ENCODE assay signal across 8 cellular contexts in genomic region chr16:28823719-28824547, GRCh38. TPM values are rescaled to one million over a fixed set of nuclear protein-coding genes. Genes with fewer than 3 reads are reported as not detected.
DNase-seq lines count a peak whose midpoint lies in the region; ATAC-seq and TF ChIP-seq lines count a peak whose summit lies in the region.

No MANE protein-coding gene starts in this region.

- DNase-seq in NCI-H2029 treated with DMSO at 0.1 percent for 48 hours (lab: John Stamatoyannopoulos, UW) (peak; percentile 92), T-helper 9 cell (peak; percentile 95), astrocyte of the cerebellum (ENCODE audit: low read depth) (peak; percentile 93), hepatocyte (ENCODE audit: low spot score) (peak; percentile 99), renal cortical epithelial cell (ENCODE audit: low read depth) (peak; percentile 86), aorta (peak; percentile 99)

- H3K4me2 ChIP-seq in hepatocyte: peak overlapping the region; percentile 85

- H4K20me1 ChIP-seq in hepatocyte (ENCODE audit: insufficient read depth, poor library complexity, severe bottlenecking): peaks cover 34% of the 10 kb centered on the region

- ATAC-seq in GM18511 (IDR thresholded peaks at IDR 0.05; ENCODE audit: unreplicated experiment) (peak; percentile 75), HG03025 (IDR thresholded peaks at IDR 0.05; ENCODE audit: low FRiP score, unreplicated experiment) (peak; percentile 46), aorta (ENCODE audit: low FRiP score) (peak; percentile 96)

- H3K36me3 ChIP-seq in hepatocyte (replicated peaks; ENCODE audit: insufficient read depth, low read depth): no peaks in the 10 kb centered on the region
- peaks cover 0 to 2% of the 10 kb centered on the region in 2 donors for H3K36me3 ChIP-seq in aorta (ENCODE audit: control insufficient read depth in 1 of 2, insufficient read depth in 2 of 2, low read length in 1 of 2)

- WGBS in hepatocyte (ENCODE audit: low lambda C conversion rate, missing lambda C conversion rate): under 1% methylated on average over 62 of the region's 75 CpGs
- 0 to 1% methylated on average over 64 to 75 of the region's 75 CpGs for WGBS in aorta, 2 donors

- in situ Hi-C loops in astrocyte of the cerebellum (cut with HindIII; ENCODE audit: low sequenced_read_pairs): no loop called here

- H3K79me2 ChIP-seq in hepatocyte: peaks cover 65% of the 10 kb centered on the region

- H3K9me3 ChIP-seq in hepatocyte (ENCODE audit: low read depth) (no peaks in the 10 kb centered on the region), aorta (ENCODE audit: control insufficient read depth, low read length) (no peaks in the 10 kb centered on the region)

- H3K27ac ChIP-seq in hepatocyte (peak overlapping the region; percentile 100), aorta (ENCODE audit: low read depth in 1 of 2, low read length in 2 of 2) (peak overlapping the region; percentile 96)

- H3K4me3 ChIP-seq in astrocyte of the cerebellum (ENCODE audit: low read depth, low read length) (peak overlapping the region; percentile 87), hepatocyte (peak overlapping the region; percentile 99), aorta (ENCODE audit: low read length in 2 of 2) (peak overlapping the region; percentile 81 to 98)

- intact Hi-C loops in aorta (cut with DNase I): loop anchor here (2.0 to 5.0 kb wide), 4 partner anchors 21 to 128 kb away; partner anchors contain the start of genes SH2B1 (in 2 of the 2) and NFATC2IP (in 1 of the 2)

- TF ChIP-seq CTCF in astrocyte of the cerebellum (IDR thresholded peaks at IDR 0.05; ENCODE audit: low read depth, low read length, missing control alignments): no peak
- TF ChIP-seq CTCF in hepatocyte (IDR thresholded peaks at IDR 0.05; ENCODE audit: poor library complexity): peak; percentile 23

- H3K27me3 ChIP-seq in hepatocyte: no peaks in the 10 kb centered on the region
- H3K27me3 ChIP-seq in aorta (ENCODE audit: control insufficient read depth in 1 of 2, insufficient read depth in 2 of 2, low read length in 1 of 2): no peaks in the 10 kb centered on the region

- H2AFZ ChIP-seq in hepatocyte: peak overlapping the region; percentile 68

- H3K9me2 ChIP-seq in hepatocyte (replicated peaks; ENCODE audit: insufficient read depth): no peaks in the 10 kb centered on the region

- peaks cover 22% of the 10 kb centered on the region for H3K4me1 ChIP-seq in hepatocyte (ENCODE audit: insufficient read depth)
- H3K4me1 ChIP-seq in aorta (ENCODE audit: control insufficient read depth in 1 of 2, insufficient read depth in 2 of 2, low read length in 2 of 2): no peaks in the 10 kb centered on the region

RNA-seq across cellular contexts. Expression of gene ATXN2L, which starts 1.1 kb away (rescaled TPM):
- total RNA-seq in hepatocyte: 29.3 and 50.4 TPM in 2 replicates
- polyA plus RNA-seq in hepatocyte: 124 and 128 TPM in 2 replicates
- total RNA-seq in renal cortical epithelial cell: 26.6 and 92.6 TPM in 2 replicates
- 100 to 1,000 TPM in 1 of 2 donors, 10 to 100 TPM in 1; 97.6 to 124 TPM for total RNA-seq in aorta
- 10 to 100 TPM; 22.4 to 54.9 TPM for polyA plus RNA-seq in aorta

RNA-seq across cellular contexts. Expression of gene TUFM, which starts 22.2 kb away (rescaled TPM):
- total RNA-seq in hepatocyte (106 and 107 TPM in 2 replicates), renal cortical epithelial cell (129 and 130 TPM in 2 replicates), aorta (10 to 100 TPM; 71.2 to 71.5 TPM)
- polyA plus RNA-seq in hepatocyte (214 and 244 TPM in 2 replicates), aorta (100 to 1,000 TPM in 1 of 2 donors, 10 to 100 TPM in 1; 67.2 to 154 TPM)

RNA-seq across cellular contexts. Expression of gene SH2B1, which starts 39.7 kb away (rescaled TPM):
- total RNA-seq in hepatocyte (15.1 and 22.6 TPM in 2 replicates), renal cortical epithelial cell (10.8 and 21.4 TPM in 2 replicates), aorta (10 to 100 TPM; 35.5 to 64.2 TPM)
- polyA plus RNA-seq in hepatocyte (25.9 and 29.2 TPM in 2 replicates), aorta (10 to 100 TPM; 21.2 to 70.1 TPM)

RNA-seq across cellular contexts. Expression of gene ATP2A1, which starts 54.4 kb away (rescaled TPM):
- total RNA-seq in hepatocyte: 0.13 and 0.72 TPM in 2 replicates
- 0.49 and 2.3 TPM in 2 replicates for polyA plus RNA-seq in hepatocyte
- total RNA-seq in renal cortical epithelial cell: 0.10 TPM in 1 of 2 replicates, not detected in the other
- total RNA-seq in aorta: under 1 TPM; 0.36 to 0.97 TPM
- under 1 TPM; 0.38 to 0.49 TPM for polyA plus RNA-seq in aorta

Comparison
In these comparisons a context has a peak if more than half of its experiments do, and no peak if none do; other contexts are left out.
1. Peak in every context shown above with its lines: DNase-seq, ATAC-seq, H3K4me3 ChIP-seq and H3K27ac ChIP-seq.
2. ATAC-seq: peak in every context shown above with its lines; median percentile 96 in aorta; 75 in GM18511; 46 in HG03025.